In the genomic region with DNA sequence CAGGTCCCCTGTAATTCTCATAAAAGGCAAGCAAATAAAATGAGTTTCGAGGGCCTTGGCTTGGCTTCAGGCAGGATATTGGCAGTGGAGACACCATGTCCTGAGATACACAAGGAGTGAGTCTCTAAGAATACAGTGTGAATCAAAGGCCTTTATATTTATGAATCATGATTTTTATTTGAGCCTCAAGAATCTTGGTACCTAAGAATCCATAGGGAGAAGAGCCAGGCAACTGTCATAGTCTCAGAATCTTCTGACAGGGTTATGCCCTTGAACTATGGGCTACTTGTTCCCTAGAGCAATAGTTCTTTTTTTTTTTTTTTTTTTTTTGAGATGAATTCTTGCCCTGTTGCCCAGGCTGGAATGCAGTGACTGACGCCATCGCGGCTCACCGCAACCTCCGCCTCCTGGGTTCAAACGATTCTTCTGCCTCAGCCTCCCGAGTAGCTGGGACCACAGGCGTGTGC, we compare ENCODE assay signal across 26 cellular contexts.
DNase-seq lines count a peak whose midpoint lies in the region; ATAC-seq, FAIRE-seq and TF ChIP-seq lines count a peak whose summit lies in the region.
"Had no signal": no experiment of that assay in that cellular context is flagged by ENCODE, and none has a peak within 500 bp of the region (broad histone marks: within the 10 kb centered on the region; RNA-seq: fewer than 3 reads in every experiment).

No MANE protein-coding gene starts in this region.

- no peaks in the 10 kb centered on the region for H3K36me3 Mint-ChIP-seq in astrocyte (ENCODE audit: low read depth, unreplicated experiment)

- no peak for FAIRE-seq in astrocyte (lab: Jason Lieb, UNC)
- FAIRE-seq: colon, D721Med, endothelial cell of umbilical vein, G401.6, GM12878 had no signal

- ATAC-seq in HG02981 (IDR thresholded peaks at IDR 0.05; ENCODE audit: unreplicated experiment) (no peak), GM19397 (IDR thresholded peaks at IDR 0.05; ENCODE audit: unreplicated experiment) (no peak)
- ATAC-seq: gastrocnemius medialis, GM12878, left colon, Panc1 had no signal

- H3K9me3 Mint-ChIP-seq in astrocyte (ENCODE audit: unreplicated experiment), result no peaks in the 10 kb centered on the region
- H3K9me3 Mint-ChIP-seq: activated naive CD4-positive, alpha-beta T cell treated with anti-CD3 and anti-CD28 coated beads for 36 hours had no signal

- H3K27ac ChIP-seq in astrocyte (ENCODE audit: low read depth, low read length) (no peak overlapping the region), SJCRH30 (no peak overlapping the region)
- H3K27ac ChIP-seq: gastrocnemius medialis, neutrophil had no signal

- H3K4me1 ChIP-seq in astrocyte (ENCODE audit: insufficient read depth, low read length), result peaks cover 1% of the 10 kb centered on the region
- no peaks in the 10 kb centered on the region for H3K4me1 ChIP-seq in SJCRH30
- H3K4me1 ChIP-seq: gastrocnemius medialis had no signal

- no peaks in the 10 kb centered on the region for H3K27me3 ChIP-seq in astrocyte (ENCODE audit: insufficient read depth, low read length)
- no peaks in the 10 kb centered on the region for H3K27me3 ChIP-seq in SJCRH30
- H3K27me3 ChIP-seq: gastrocnemius medialis, neutrophil had no signal

- no peaks in the 10 kb centered on the region for H3K9me3 ChIP-seq in astrocyte (ENCODE audit: insufficient read depth, low read depth, low read length)
- no peaks in the 10 kb centered on the region for H3K9me3 ChIP-seq in SJCRH30 (replicated peaks)
- H3K9me3 ChIP-seq: gastrocnemius medialis, HAP-1, neutrophil had no signal

- H2AFZ ChIP-seq in astrocyte (ENCODE audit: low read depth, low read length), result no peak overlapping the region

- DNase-seq in HT1080 (ENCODE audit: low read depth) (peak; percentile 8), astrocyte (ENCODE audit: low read depth) (no peak), medulla oblongata (ENCODE audit: extremely low spot score) (peak; percentile 45), ureter (ENCODE audit: low spot score) (peak; percentile 76), SKM-1 treated with dmso at 0.1 percent for 144 hours (lab: John Stamatoyannopoulos, UW; ENCODE audit: unreplicated experiment) (no peak), SJCRH30 (no peak)
- DNase-seq: activated naive CD4-positive, alpha-beta T cell treated with anti-CD3 and anti-CD28 coated beads for 36 hours; activated T-cell treated with anti-CD3 and anti-CD28 coated beads for 4 hours; gastrocnemius medialis; KG1; left colon; NCI-H1105 treated with DMSO at 0.1 percent for 48 hours; NCI-H748 treated with DMSO at 0.1 percent for 48 hours; stimulated activated CD4-positive, alpha-beta T cell treated with anti-CD3 and anti-CD28 coated beads, Interleukin-4, amount 100 ng/mL, for 1 hour; SW 1271 had no signal

- H3K36me3 ChIP-seq in astrocyte (ENCODE audit: insufficient read depth, low read length), result no peaks in the 10 kb centered on the region
- H3K36me3 ChIP-seq in SJCRH30, result no peaks in the 10 kb centered on the region
- H3K36me3 ChIP-seq: gastrocnemius medialis, HAP-1, neutrophil had no signal

- TF ChIP-seq CTCF in astrocyte (IDR thresholded peaks at IDR 0.05; ENCODE audit: insufficient read depth, low read depth, low read length), result no peak

- H3K4me3 ChIP-seq in astrocyte (ENCODE audit: insufficient read depth, low read depth, low read length) (no peak overlapping the region), SJCRH30 (no peak overlapping the region)
- H3K4me3 ChIP-seq: gastrocnemius medialis, GM12878, HAP-1 had no signal

- H3K79me2 ChIP-seq in astrocyte (ENCODE audit: insufficient read depth, low read length), result no peaks in the 10 kb centered on the region

- no peak overlapping the region for H3K4me2 ChIP-seq in astrocyte (ENCODE audit: low read length)

- peak overlapping the region; percentile 26 for H3K27ac Mint-ChIP-seq in astrocyte (ENCODE audit: unreplicated experiment)
- H3K27ac Mint-ChIP-seq: activated naive CD4-positive, alpha-beta T cell treated with anti-CD3 and anti-CD28 coated beads for 36 hours; B cell had no signal

- H4K20me1 ChIP-seq in astrocyte (ENCODE audit: insufficient read depth, low read length), result no peaks in the 10 kb centered on the region

- H3K9ac ChIP-seq in astrocyte (ENCODE audit: low read length), result no peak overlapping the region

- H3K4me1 Mint-ChIP-seq in astrocyte (ENCODE audit: low read depth, unreplicated experiment), result peaks cover 13% of the 10 kb centered on the region
- H3K4me1 Mint-ChIP-seq: B cell had no signal

- no peaks in the 10 kb centered on the region for H3K27me3 Mint-ChIP-seq in astrocyte (ENCODE audit: low read depth, unreplicated experiment)
- H3K27me3 Mint-ChIP-seq: B cell had no signal

- H3K4me3 Mint-ChIP-seq in astrocyte (ENCODE audit: unreplicated experiment), result no peak overlapping the region
- H3K4me3 Mint-ChIP-seq: activated naive CD4-positive, alpha-beta T cell treated with anti-CD3 and anti-CD28 coated beads for 36 hours; B cell had no signal

Comparison
In these comparisons a context has a peak if more than half of its experiments do, and no peak if none do; other contexts are left out.
1. DNase-seq: peak in HT1080 (single experiment), medulla oblongata (single experiment) and ureter (single experiment); none in astrocyte (single experiment), SKM-1 treated with dmso at 0.1 percent for 144 hours (single experiment) and SJCRH30 (0 of 2).